19 cellular contexts compared by ENCODE assay signal in genomic region chr16:30127994-30128393, GRCh38. TPM values are rescaled to one million over a fixed set of nuclear protein-coding genes. Genes with fewer than 3 reads are reported as not detected.
DNase-seq lines count a peak whose midpoint lies in the region; ATAC-seq, FAIRE-seq and TF ChIP-seq lines count a peak whose summit lies in the region.
"Had no signal": no experiment of that assay in that cellular context is flagged by ENCODE, and none has a peak within 500 bp of the region (broad histone marks: within the 10 kb centered on the region; RNA-seq: fewer than 3 reads in every experiment).

No MANE protein-coding gene starts in this region.

- CTCF ChIA-PET in HepG2 (lab: Yijun Ruan, JAX; ENCODE audit: low intra/inter-chr PET ratio, low total read pairs) = no interaction called here

- H3K4me1 Mint-ChIP-seq in T-helper 17 cell = no peaks in the 10 kb centered on the region
- H3K4me1 Mint-ChIP-seq in stimulated activated effector memory CD8-positive, alpha-beta T cell treated with anti-CD3 and anti-CD28 coated beads, Interleukin-12 subunit alpha, Interleukin-12 subunit beta, amount 100 ng/mL, for 72 hours = peaks cover 17% of the 10 kb centered on the region
- H3K4me1 Mint-ChIP-seq: GM23338 had no signal

- DNase-seq in HepG2 (ENCODE audit: low spot score) (no peak), right lobe of liver (no peak), T-helper 17 cell (no peak), HuH-7.5 (ENCODE audit: low spot score) (no peak), frontal cortex (ENCODE audit: low spot score in 2 of 2) (no peak)
- no peak for DNase-seq in stimulated activated effector memory CD8-positive, alpha-beta T cell treated with anti-CD3 and anti-CD28 coated beads, Interleukin-12 subunit alpha, Interleukin-12 subunit beta, amount 100 ng/mL, for 72 hours (ENCODE audit: low spot score in 2 of 2)
- DNase-seq: AML-193; Caco-2; CD4-positive, alpha-beta T cell; GDM1; H9 had no signal

- H3K4me3 Mint-ChIP-seq in T-helper 17 cell = no peak overlapping the region
- no peak overlapping the region for H3K4me3 Mint-ChIP-seq in stimulated activated effector memory CD8-positive, alpha-beta T cell treated with anti-CD3 and anti-CD28 coated beads, Interleukin-12 subunit alpha, Interleukin-12 subunit beta, amount 100 ng/mL, for 72 hours
- H3K4me3 Mint-ChIP-seq: CD4-positive, alpha-beta T cell; GM23338; H9 had no signal

- TF ChIP-seq RAD21 in HepG2 (CRISPR knock-in tag; IDR thresholded peaks at IDR 0.05) = no peak

- H3K9me3 Mint-ChIP-seq in stimulated activated effector memory CD8-positive, alpha-beta T cell treated with anti-CD3 and anti-CD28 coated beads, Interleukin-12 subunit alpha, Interleukin-12 subunit beta, amount 100 ng/mL, for 72 hours = no peaks in the 10 kb centered on the region
- H3K9me3 Mint-ChIP-seq: CD4-positive, alpha-beta T cell; GM23338; H9 had no signal

- no peak overlapping the region for H3K4me3 ChIP-seq in HepG2 (replicated peaks in 1 of 3; ENCODE audit: insufficient read depth in 1 of 3, low read depth in 2 of 3, low read length in 3 of 3)
- H3K4me3 ChIP-seq in right lobe of liver = no peak overlapping the region
- H3K4me3 ChIP-seq: A549, GM23338 had no signal

- no peak for TF ChIP-seq CTCF in HepG2 (CRISPR knock-in tag; IDR thresholded peaks at IDR 0.05)
- TF ChIP-seq CTCF in right lobe of liver (IDR thresholded peaks at IDR 0.05) = no peak

- POLR2A ChIA-PET in HepG2 (lab: Yijun Ruan, JAX) = interaction anchor here (1.2 to 4.4 kb wide), 2 partner anchors 12 to 16 kb away, joined by 4 to 22 read pairs; no protein-coding TSS in a partner anchor

- in situ Hi-C loops in HepG2 (cut with HindIII; ENCODE audit: extremely low pct_ligation_motif_present, low pct_unique_long_range_greater_than_20kb) = no loop called here

- no peak for TF ChIP-seq POLR2A in HepG2 (IDR thresholded peaks at IDR 0.05; ENCODE audit: insufficient read depth in 1 of 2, low read depth in 2 of 2, low read length in 2 of 2)
- TF ChIP-seq POLR2A in right lobe of liver (IDR thresholded peaks at IDR 0.05) = no peak

- no peak for TF ChIP-seq EP300 in HepG2 (IDR thresholded peaks at IDR 0.05; ENCODE audit: low read depth in 2 of 2, low read length in 2 of 2)
- no peak for TF ChIP-seq EP300 in HepG2 (CRISPR knock-in tag; IDR thresholded peaks at IDR 0.05; ENCODE audit: borderline replicate concordance)

- H3K9ac ChIP-seq in HepG2 (ENCODE audit: insufficient read depth, low read depth, low read length) = no peak overlapping the region
- H3K9ac ChIP-seq: KMS-11 had no signal

- no peaks in the 10 kb centered on the region for H3K9me3 ChIP-seq in HepG2 (ENCODE audit: low read length)
- no peaks in the 10 kb centered on the region for H3K9me3 ChIP-seq in right lobe of liver
- H3K9me3 ChIP-seq in T-helper 17 cell (ENCODE audit: control insufficient read depth, low read length, poor library complexity, severe bottlenecking) = no peaks in the 10 kb centered on the region
- H3K9me3 ChIP-seq: A549, Caco-2 had no signal

- FAIRE-seq in HepG2 (lab: Jason Lieb, UNC) (no peak), frontal cortex (lab: Jason Lieb, UNC) (no peak)
- FAIRE-seq: A549, D721Med had no signal

- no peak overlapping the region for H3K4me2 ChIP-seq in HepG2 (ENCODE audit: low read depth, low read length)
- H3K4me2 ChIP-seq: A549, GM23338, KMS-11 had no signal

- H3K27me3 ChIP-seq in HepG2 (ENCODE audit: control insufficient read depth in 1 of 2, insufficient read depth in 2 of 2, low read length in 2 of 2) (no peaks in the 10 kb centered on the region), right lobe of liver (no peaks in the 10 kb centered on the region)

- ATAC-seq in HepG2 = no peak
- ATAC-seq in right lobe of liver = no peak
- no peak for ATAC-seq in T-helper 17 cell
- no peak for ATAC-seq in stimulated activated effector memory CD8-positive, alpha-beta T cell treated with anti-CD3 and anti-CD28 coated beads, Interleukin-12 subunit alpha, Interleukin-12 subunit beta, amount 100 ng/mL, for 72 hours
- ATAC-seq: A549, GM23338 had no signal

- H3K79me2 ChIP-seq in HepG2 (ENCODE audit: insufficient read depth, low read length) = no peaks in the 10 kb centered on the region

- peaks cover 79% of the 10 kb centered on the region for H3K4me1 ChIP-seq in HepG2 (ENCODE audit: insufficient read depth, low read length)
- peaks cover 0 to 11% (median 0%) of the 10 kb centered on the region in 4 donors for H3K4me1 ChIP-seq in right lobe of liver
- H3K4me1 ChIP-seq: Caco-2 had no signal

- no peak overlapping the region for H2AFZ ChIP-seq in HepG2 (ENCODE audit: low read length)
- H2AFZ ChIP-seq: GM23338 had no signal

- H3K36me3 Mint-ChIP-seq in T-helper 17 cell (ENCODE audit: low read depth) = no peaks in the 10 kb centered on the region
- no peaks in the 10 kb centered on the region for H3K36me3 Mint-ChIP-seq in stimulated activated effector memory CD8-positive, alpha-beta T cell treated with anti-CD3 and anti-CD28 coated beads, Interleukin-12 subunit alpha, Interleukin-12 subunit beta, amount 100 ng/mL, for 72 hours

- H3K27ac ChIP-seq in HepG2 (ENCODE audit: extremely low read length, insufficient read depth, low read length) = no peak overlapping the region
- no peak overlapping the region for H3K27ac ChIP-seq in right lobe of liver
- H3K27ac ChIP-seq: 22Rv1, A549, C4-2B, HL-60, KMS-11 had no signal

- H3K27ac Mint-ChIP-seq in T-helper 17 cell = peak overlapping the region; percentile 43
- peak overlapping the region; percentile 65 for H3K27ac Mint-ChIP-seq in stimulated activated effector memory CD8-positive, alpha-beta T cell treated with anti-CD3 and anti-CD28 coated beads, Interleukin-12 subunit alpha, Interleukin-12 subunit beta, amount 100 ng/mL, for 72 hours
- H3K27ac Mint-ChIP-seq: CD4-positive, alpha-beta T cell; GM23338; H9 had no signal

- no peaks in the 10 kb centered on the region for H3K27me3 Mint-ChIP-seq in T-helper 17 cell
- H3K27me3 Mint-ChIP-seq: CD4-positive, alpha-beta T cell had no signal

- intact Hi-C loops in HepG2 (cut with micrococcal nuclease; ENCODE audit: unreplicated experiment) (no loop called here), right lobe of liver (cut with DNase I) (no loop called here)

- H4K20me1 ChIP-seq in HepG2 (ENCODE audit: insufficient read depth, low read length) = no peaks in the 10 kb centered on the region

- H3K36me3 ChIP-seq in HepG2 (replicated peaks in 1 of 2; ENCODE audit: control insufficient read depth in 1 of 2, insufficient read depth in 2 of 2, low read length in 2 of 2) (no peaks in the 10 kb centered on the region), right lobe of liver (no peaks in the 10 kb centered on the region)

- no TSS peak for BruUV-seq in HepG2 (replicated peaks; lab: Mats Ljungman, UMichigan)

- 68% methylated on average over 1 of the region's 1 CpG for WGBS in HepG2 (ENCODE audit: low lambda C conversion rate)
- WGBS in right lobe of liver (ENCODE audit: insufficient coverage, low coverage, low lambda C conversion rate, missing lambda C conversion rate) = 80% methylated on average over 1 of the region's 1 CpG

RNA-seq across cellular contexts. Expression of gene MAPK3, which starts 5.0 kb away (rescaled TPM):
- 27.7 and 32.5 TPM in 2 replicates for total RNA-seq in HepG2 (2016; rRNA removed; fragmentation: Illumina TruSeq; extraction: Trizol)
- total RNA-seq in HepG2 (2016; cell fraction: cytosol; rRNA removed; fragmentation: Illumina TruSeq; extraction: Trizol; ENCODE audit: low read depth) = 24.4 and 27.2 TPM in 2 replicates
- 27.3 and 33.3 TPM in 2 replicates for total RNA-seq in HepG2 (2016; cell fraction: insoluble cytoplasmic fraction; rRNA removed; fragmentation: Illumina TruSeq; extraction: Trizol)
- total RNA-seq in HepG2 (2016; cell fraction: membrane; rRNA removed; fragmentation: Illumina TruSeq; extraction: Trizol) = 32.8 and 33.8 TPM in 2 replicates
- total RNA-seq in HepG2 (2016; cell fraction: nucleus; rRNA removed; fragmentation: Illumina TruSeq; extraction: Trizol) = 12.2 and 14.0 TPM in 2 replicates
- polyA plus RNA-seq in HepG2 (2011; rRNA removed) = 168 and 206 TPM in 2 replicates
- 105 and 131 TPM in 2 replicates for polyA plus RNA-seq in HepG2 (2011; cell fraction: cytosol; rRNA removed)
- 199 and 240 TPM in 2 replicates for polyA plus RNA-seq in HepG2 (2011; cell fraction: nucleus; rRNA removed)
- polyA plus RNA-seq in HepG2 (2012) = 81.8 and 84.6 TPM in 2 replicates
- 52.0 and 57.0 TPM in 2 replicates for polyA plus RNA-seq in HepG2 (2016; cell fraction: cytosol; fragmentation: Illumina TruSeq; extraction: Trizol; ENCODE audit: low read depth)
- polyA plus RNA-seq in HepG2 (2016; cell fraction: insoluble cytoplasmic fraction; fragmentation: Illumina TruSeq; extraction: Trizol; ENCODE audit: low read depth) = 71.9 and 74.1 TPM in 2 replicates
- 68.0 and 70.1 TPM in 2 replicates for polyA plus RNA-seq in HepG2 (2016; cell fraction: membrane; fragmentation: Illumina TruSeq; extraction: Trizol; ENCODE audit: low read depth)
- 55.9 and 63.0 TPM in 2 replicates for polyA plus RNA-seq in HepG2 (2016; cell fraction: nucleus; fragmentation: Illumina TruSeq; extraction: Trizol; ENCODE audit: insufficient read depth, low read depth)
- polyA minus RNA-seq in HepG2 (2011; rRNA and poly(A)+ RNA removed; ENCODE audit: low replicate concordance) = 46.5 and 80.5 TPM in 2 replicates
- polyA minus RNA-seq in HepG2 (2011; cell fraction: cytosol; rRNA and poly(A)+ RNA removed) = 28.9 and 31.8 TPM in 2 replicates
- polyA minus RNA-seq in HepG2 (2011; cell fraction: nucleus; rRNA and poly(A)+ RNA removed) = 31.0 and 39.2 TPM in 2 replicates
- total RNA-seq in right lobe of liver = 10 to 100 TPM in 5 of 6 experiments, 1 to 10 TPM in 1; 7.4 to 24.1 (median 16.0) TPM
- total RNA-seq in T-helper 17 cell = 10 to 100 TPM; 76.5 to 77.6 TPM
- total RNA-seq in frontal cortex = 17.5 TPM

RNA-seq across cellular contexts. Expression of gene GDPD3, which starts 14.7 kb away (rescaled TPM):
- 14.3 and 20.6 TPM in 2 replicates for total RNA-seq in HepG2 (2016; rRNA removed; fragmentation: Illumina TruSeq; extraction: Trizol)
- total RNA-seq in HepG2 (2016; cell fraction: cytosol; rRNA removed; fragmentation: Illumina TruSeq; extraction: Trizol; ENCODE audit: low read depth) = 77.8 and 81.7 TPM in 2 replicates
- 18.6 and 20.5 TPM in 2 replicates for total RNA-seq in HepG2 (2016; cell fraction: insoluble cytoplasmic fraction; rRNA removed; fragmentation: Illumina TruSeq; extraction: Trizol)
- total RNA-seq in HepG2 (2016; cell fraction: membrane; rRNA removed; fragmentation: Illumina TruSeq; extraction: Trizol) = 48.3 and 54.4 TPM in 2 replicates
- 7.6 and 12.3 TPM in 2 replicates for total RNA-seq in HepG2 (2016; cell fraction: nucleus; rRNA removed; fragmentation: Illumina TruSeq; extraction: Trizol)
- 18.7 and 21.2 TPM in 2 replicates for polyA plus RNA-seq in HepG2 (2011; rRNA removed)
- 12.2 and 14.1 TPM in 2 replicates for polyA plus RNA-seq in HepG2 (2011; cell fraction: cytosol; rRNA removed)
- 55.4 and 67.8 TPM in 2 replicates for polyA plus RNA-seq in HepG2 (2011; cell fraction: nucleus; rRNA removed)
- polyA plus RNA-seq in HepG2 (2012) = 10.4 and 27.8 TPM in 2 replicates
- 113 and 123 TPM in 2 replicates for polyA plus RNA-seq in HepG2 (2016; cell fraction: cytosol; fragmentation: Illumina TruSeq; extraction: Trizol; ENCODE audit: low read depth)
- 19.3 and 21.1 TPM in 2 replicates for polyA plus RNA-seq in HepG2 (2016; cell fraction: insoluble cytoplasmic fraction; fragmentation: Illumina TruSeq; extraction: Trizol; ENCODE audit: low read depth)
- polyA plus RNA-seq in HepG2 (2016; cell fraction: membrane; fragmentation: Illumina TruSeq; extraction: Trizol; ENCODE audit: low read depth) = 79.9 and 83.9 TPM in 2 replicates
- polyA plus RNA-seq in HepG2 (2016; cell fraction: nucleus; fragmentation: Illumina TruSeq; extraction: Trizol; ENCODE audit: insufficient read depth, low read depth) = 23.3 and 24.8 TPM in 2 replicates
- 11.3 and 12.4 TPM in 2 replicates for polyA minus RNA-seq in HepG2 (2011; rRNA and poly(A)+ RNA removed; ENCODE audit: low replicate concordance)
- 4.6 and 9.4 TPM in 2 replicates for polyA minus RNA-seq in HepG2 (2011; cell fraction: cytosol; rRNA and poly(A)+ RNA removed)
- polyA minus RNA-seq in HepG2 (2011; cell fraction: nucleus; rRNA and poly(A)+ RNA removed) = 8.9 and 9.7 TPM in 2 replicates
- 1 to 10 TPM in 4 of 6 experiments, under 1 TPM in 1, not detected in 1; 0.19 to 2.3 (median 2.3) TPM for total RNA-seq in right lobe of liver
- total RNA-seq in T-helper 17 cell = 10 to 100 TPM; 12.6 to 13.7 TPM
- 1.2 TPM for total RNA-seq in frontal cortex

RNA-seq across cellular contexts. Expression of gene YPEL3, which starts 32.0 kb away (rescaled TPM):
- 4.8 and 5.4 TPM in 2 replicates for total RNA-seq in HepG2 (2016; rRNA removed; fragmentation: Illumina TruSeq; extraction: Trizol)
- 15.6 and 18.9 TPM in 2 replicates for total RNA-seq in HepG2 (2016; cell fraction: cytosol; rRNA removed; fragmentation: Illumina TruSeq; extraction: Trizol; ENCODE audit: low read depth)
- 3.6 and 7.4 TPM in 2 replicates for total RNA-seq in HepG2 (2016; cell fraction: insoluble cytoplasmic fraction; rRNA removed; fragmentation: Illumina TruSeq; extraction: Trizol)
- total RNA-seq in HepG2 (2016; cell fraction: membrane; rRNA removed; fragmentation: Illumina TruSeq; extraction: Trizol) = 16.8 and 17.0 TPM in 2 replicates
- total RNA-seq in HepG2 (2016; cell fraction: nucleus; rRNA removed; fragmentation: Illumina TruSeq; extraction: Trizol) = 3.7 and 3.9 TPM in 2 replicates
- polyA plus RNA-seq in HepG2 (2011; rRNA removed) = 47.0 and 63.6 TPM in 2 replicates
- polyA plus RNA-seq in HepG2 (2011; cell fraction: cytosol; rRNA removed) = 39.4 and 54.7 TPM in 2 replicates
- polyA plus RNA-seq in HepG2 (2011; cell fraction: nucleus; rRNA removed) = 83.9 and 94.9 TPM in 2 replicates
- 69.8 and 96.9 TPM in 2 replicates for polyA plus RNA-seq in HepG2 (2012)
- polyA plus RNA-seq in HepG2 (2016; cell fraction: cytosol; fragmentation: Illumina TruSeq; extraction: Trizol; ENCODE audit: low read depth) = 32.9 and 34.4 TPM in 2 replicates
- polyA plus RNA-seq in HepG2 (2016; cell fraction: insoluble cytoplasmic fraction; fragmentation: Illumina TruSeq; extraction: Trizol; ENCODE audit: low read depth) = 7.4 and 9.0 TPM in 2 replicates
- 23.4 and 24.5 TPM in 2 replicates for polyA plus RNA-seq in HepG2 (2016; cell fraction: membrane; fragmentation: Illumina TruSeq; extraction: Trizol; ENCODE audit: low read depth)
- 12.2 and 14.9 TPM in 2 replicates for polyA plus RNA-seq in HepG2 (2016; cell fraction: nucleus; fragmentation: Illumina TruSeq; extraction: Trizol; ENCODE audit: insufficient read depth, low read depth)
- 4.9 and 32.0 TPM in 2 replicates for polyA minus RNA-seq in HepG2 (2011; rRNA and poly(A)+ RNA removed; ENCODE audit: low replicate concordance)
- 14.5 and 16.8 TPM in 2 replicates for polyA minus RNA-seq in HepG2 (2011; cell fraction: cytosol; rRNA and poly(A)+ RNA removed)
- 7.6 and 11.2 TPM in 2 replicates for polyA minus RNA-seq in HepG2 (2011; cell fraction: nucleus; rRNA and poly(A)+ RNA removed)
- 10 to 100 TPM; 13.5 to 46.5 (median 21.9) TPM for total RNA-seq in right lobe of liver
- 100 to 1,000 TPM in 1 of 2 donors, 10 to 100 TPM in 1; 94.9 to 131 TPM for total RNA-seq in T-helper 17 cell
- total RNA-seq in frontal cortex = 18.8 TPM

RNA-seq across cellular contexts. Expression of gene TBX6, which starts 36.3 kb away (rescaled TPM):
- total RNA-seq in HepG2 (2016; rRNA removed; fragmentation: Illumina TruSeq; extraction: Trizol) = 0.24 TPM in 1 of 2 replicates, not detected in the other
- 0.09 and 0.20 TPM in 2 replicates for total RNA-seq in HepG2 (2016; cell fraction: cytosol; rRNA removed; fragmentation: Illumina TruSeq; extraction: Trizol; ENCODE audit: low read depth)
- 0.16 and 0.37 TPM in 2 replicates for total RNA-seq in HepG2 (2016; cell fraction: insoluble cytoplasmic fraction; rRNA removed; fragmentation: Illumina TruSeq; extraction: Trizol)
- 0.21 and 0.22 TPM in 2 replicates for total RNA-seq in HepG2 (2016; cell fraction: membrane; rRNA removed; fragmentation: Illumina TruSeq; extraction: Trizol)
- total RNA-seq in HepG2 (2016; cell fraction: nucleus; rRNA removed; fragmentation: Illumina TruSeq; extraction: Trizol) = 0.25 and 0.47 TPM in 2 replicates
- polyA plus RNA-seq in HepG2 (2011; rRNA removed) = 0.42 and 0.51 TPM in 2 replicates
- 0.08 and 0.24 TPM in 2 replicates for polyA plus RNA-seq in HepG2 (2011; cell fraction: cytosol; rRNA removed)
- polyA plus RNA-seq in HepG2 (2011; cell fraction: nucleus; rRNA removed) = 1.6 and 1.8 TPM in 2 replicates
- polyA plus RNA-seq in HepG2 (2012) = 0.36 and 0.44 TPM in 2 replicates
- 0.35 and 0.51 TPM in 2 replicates for polyA plus RNA-seq in HepG2 (2016; cell fraction: cytosol; fragmentation: Illumina TruSeq; extraction: Trizol; ENCODE audit: low read depth)
- 0.25 and 0.34 TPM in 2 replicates for polyA plus RNA-seq in HepG2 (2016; cell fraction: insoluble cytoplasmic fraction; fragmentation: Illumina TruSeq; extraction: Trizol; ENCODE audit: low read depth)
- 0.39 and 0.63 TPM in 2 replicates for polyA plus RNA-seq in HepG2 (2016; cell fraction: membrane; fragmentation: Illumina TruSeq; extraction: Trizol; ENCODE audit: low read depth)
- polyA plus RNA-seq in HepG2 (2016; cell fraction: nucleus; fragmentation: Illumina TruSeq; extraction: Trizol; ENCODE audit: insufficient read depth, low read depth) = 0.78 and 1.4 TPM in 2 replicates
- 1.1 TPM in 1 of 2 replicates, not detected in the other for polyA minus RNA-seq in HepG2 (2011; rRNA and poly(A)+ RNA removed; ENCODE audit: low replicate concordance)
- polyA minus RNA-seq in HepG2 (2011; cell fraction: cytosol; rRNA and poly(A)+ RNA removed) = not detected in 2 replicates
- 0.39 and 0.62 TPM in 2 replicates for polyA minus RNA-seq in HepG2 (2011; cell fraction: nucleus; rRNA and poly(A)+ RNA removed)
- under 1 TPM; 0.37 to 0.68 (median 0.42) TPM for total RNA-seq in right lobe of liver
- total RNA-seq in T-helper 17 cell = under 1 TPM; 0.65 to 0.94 TPM
- total RNA-seq in frontal cortex = 0.41 TPM
- total RNA-seq: Daoy had no signal

RNA-seq across cellular contexts. Expression of gene PPP4C, which starts 52.2 kb away (rescaled TPM):
- total RNA-seq in HepG2 (2016; rRNA removed; fragmentation: Illumina TruSeq; extraction: Trizol) (176 and 177 TPM in 2 replicates), right lobe of liver (10 to 100 TPM; 43.1 to 59.7 (median 47.0) TPM), T-helper 17 cell (10 to 100 TPM; 80.8 to 89.3 TPM), frontal cortex (90.5 TPM)
- 65.7 and 77.2 TPM in 2 replicates for total RNA-seq in HepG2 (2016; cell fraction: cytosol; rRNA removed; fragmentation: Illumina TruSeq; extraction: Trizol; ENCODE audit: low read depth)
- 171 and 181 TPM in 2 replicates for total RNA-seq in HepG2 (2016; cell fraction: insoluble cytoplasmic fraction; rRNA removed; fragmentation: Illumina TruSeq; extraction: Trizol)
- 128 and 142 TPM in 2 replicates for total RNA-seq in HepG2 (2016; cell fraction: membrane; rRNA removed; fragmentation: Illumina TruSeq; extraction: Trizol)
- 74.9 and 87.3 TPM in 2 replicates for total RNA-seq in HepG2 (2016; cell fraction: nucleus; rRNA removed; fragmentation: Illumina TruSeq; extraction: Trizol)
- polyA plus RNA-seq in HepG2 (2011; rRNA removed) = 220 and 272 TPM in 2 replicates
- 258 and 302 TPM in 2 replicates for polyA plus RNA-seq in HepG2 (2011; cell fraction: cytosol; rRNA removed)
- polyA plus RNA-seq in HepG2 (2011; cell fraction: nucleus; rRNA removed) = 210 and 223 TPM in 2 replicates
- 137 and 191 TPM in 2 replicates for polyA plus RNA-seq in HepG2 (2012)
- 74.4 and 81.5 TPM in 2 replicates for polyA plus RNA-seq in HepG2 (2016; cell fraction: cytosol; fragmentation: Illumina TruSeq; extraction: Trizol; ENCODE audit: low read depth)
- polyA plus RNA-seq in HepG2 (2016; cell fraction: insoluble cytoplasmic fraction; fragmentation: Illumina TruSeq; extraction: Trizol; ENCODE audit: low read depth) = 211 and 227 TPM in 2 replicates
- 119 and 131 TPM in 2 replicates for polyA plus RNA-seq in HepG2 (2016; cell fraction: membrane; fragmentation: Illumina TruSeq; extraction: Trizol; ENCODE audit: low read depth)
- 198 and 202 TPM in 2 replicates for polyA plus RNA-seq in HepG2 (2016; cell fraction: nucleus; fragmentation: Illumina TruSeq; extraction: Trizol; ENCODE audit: insufficient read depth, low read depth)
- polyA minus RNA-seq in HepG2 (2011; rRNA and poly(A)+ RNA removed; ENCODE audit: low replicate concordance) = 448 and 594 TPM in 2 replicates
- polyA minus RNA-seq in HepG2 (2011; cell fraction: cytosol; rRNA and poly(A)+ RNA removed) = 140 and 151 TPM in 2 replicates
- 46.2 and 53.8 TPM in 2 replicates for polyA minus RNA-seq in HepG2 (2011; cell fraction: nucleus; rRNA and poly(A)+ RNA removed)
